ENCODE assay signal across 18 cellular contexts in genomic region chr6:143559101-143559500, GRCh38. TPM values are rescaled to one million over a fixed set of nuclear protein-coding genes. Genes with fewer than 3 reads are reported as not detected.
DNase-seq lines count a peak whose midpoint lies in the region; ATAC-seq and TF ChIP-seq lines count a peak whose summit lies in the region.
"Had no signal": no experiment of that assay in that cellular context is flagged by ENCODE, and none has a peak within 500 bp of the region (broad histone marks: within the 10 kb centered on the region; RNA-seq: fewer than 3 reads in every experiment).

No MANE protein-coding gene starts in this region.

- BruUV-seq in A673 (replicated peaks; lab: Mats Ljungman, UMichigan) = no TSS peak

- H3K9me3 ChIP-seq in A673 (ENCODE audit: low read depth, low read length, poor library complexity, severe bottlenecking) (no peaks in the 10 kb centered on the region), GM23248 (ENCODE audit: low read depth) (no peaks in the 10 kb centered on the region)
- H3K9me3 ChIP-seq: BE2C, Caco-2 had no signal

- no peak for ATAC-seq in stimulated activated effector memory CD8-positive, alpha-beta T cell treated with anti-CD3 and anti-CD28 coated beads, Interleukin-12 subunit alpha, Interleukin-12 subunit beta, amount 100 ng/mL, for 72 hours
- ATAC-seq: HCT116 had no signal

- no peak overlapping the region for H3K4me3 ChIP-seq in A673 (ENCODE audit: low read depth, low read length, poor library complexity, severe bottlenecking)
- H3K4me3 ChIP-seq in GM23248 = no peak overlapping the region

- no peaks in the 10 kb centered on the region for H3K9me3 Mint-ChIP-seq in stimulated activated effector memory CD8-positive, alpha-beta T cell treated with anti-CD3 and anti-CD28 coated beads, Interleukin-12 subunit alpha, Interleukin-12 subunit beta, amount 100 ng/mL, for 72 hours
- H3K9me3 Mint-ChIP-seq: HFFc6, IgD-negative memory B cell had no signal

- no peak for TF ChIP-seq CTCF in A673 (conservative IDR thresholded peaks at IDR 0.05; ENCODE audit: low read depth, low read length)

- H4K20me1 ChIP-seq in GM23248 (ENCODE audit: insufficient read depth) = no peaks in the 10 kb centered on the region

- H3K9ac ChIP-seq in GM23248 = no peak overlapping the region

- 75 to 77% methylated on average over 3 of the region's 3 CpGs for WGBS in GM23248 (ENCODE audit: low coverage in 1 of 2, low lambda C conversion rate in 2 of 2, missing lambda C conversion rate in 2 of 2), 2 experiments

- H3F3A ChIP-seq in GM23248 (ENCODE audit: insufficient read depth) = peaks cover 18% of the 10 kb centered on the region

- intact Hi-C loops in A673 (cut with micrococcal nuclease; ENCODE audit: unreplicated experiment) = no loop called here

- peaks cover 65% of the 10 kb centered on the region for H3K4me1 Mint-ChIP-seq in stimulated activated effector memory CD8-positive, alpha-beta T cell treated with anti-CD3 and anti-CD28 coated beads, Interleukin-12 subunit alpha, Interleukin-12 subunit beta, amount 100 ng/mL, for 72 hours

- H3K4me1 ChIP-seq in A673 (ENCODE audit: insufficient read depth, low read length, poor library complexity, severe bottlenecking) (peaks cover 4% of the 10 kb centered on the region), GM23248 (ENCODE audit: insufficient read depth) (peaks cover 24% of the 10 kb centered on the region)
- H3K4me1 ChIP-seq: BE2C had no signal

- H3K36me3 Mint-ChIP-seq in stimulated activated effector memory CD8-positive, alpha-beta T cell treated with anti-CD3 and anti-CD28 coated beads, Interleukin-12 subunit alpha, Interleukin-12 subunit beta, amount 100 ng/mL, for 72 hours = no peaks in the 10 kb centered on the region

- H3K36me3 ChIP-seq in A673 (ENCODE audit: insufficient read depth, low read length, poor library complexity, severe bottlenecking) (no peaks in the 10 kb centered on the region), GM23248 (ENCODE audit: low read depth) (no peaks in the 10 kb centered on the region)
- H3K36me3 ChIP-seq: BE2C had no signal

- H3K4me2 ChIP-seq in GM23248 (ENCODE audit: unreplicated experiment) = no peak overlapping the region

- H3K27ac Mint-ChIP-seq in stimulated activated effector memory CD8-positive, alpha-beta T cell treated with anti-CD3 and anti-CD28 coated beads, Interleukin-12 subunit alpha, Interleukin-12 subunit beta, amount 100 ng/mL, for 72 hours = peak overlapping the region; percentile 56
- H3K27ac Mint-ChIP-seq: HFFc6, IgD-negative memory B cell had no signal

- CTCF ChIA-PET in A673 (lab: Charles Lee) = no interaction called here

- no peak overlapping the region for H3K4me3 Mint-ChIP-seq in stimulated activated effector memory CD8-positive, alpha-beta T cell treated with anti-CD3 and anti-CD28 coated beads, Interleukin-12 subunit alpha, Interleukin-12 subunit beta, amount 100 ng/mL, for 72 hours
- H3K4me3 Mint-ChIP-seq: HFFc6, IgD-negative memory B cell had no signal

- in situ Hi-C loops in GM23248 (cut with MboI) = no loop called here

- H3K27me3 ChIP-seq in A673 (replicated peaks; ENCODE audit: insufficient read depth, low read depth, low read length, poor library complexity) = no peaks in the 10 kb centered on the region
- H3K27me3 ChIP-seq in GM23248 (replicated peaks; ENCODE audit: insufficient read depth) = no peaks in the 10 kb centered on the region
- H3K27me3 ChIP-seq: BE2C had no signal

- no peak overlapping the region for H2AFZ ChIP-seq in GM23248

- H3K27ac ChIP-seq in A673 (ENCODE audit: low read depth, low read length, poor library complexity, severe bottlenecking) = no peak overlapping the region
- no peak overlapping the region for H3K27ac ChIP-seq in GM23248

- no peaks in the 10 kb centered on the region for H3K79me2 ChIP-seq in GM23248 (ENCODE audit: insufficient read depth)

- no peaks in the 10 kb centered on the region for H3K9me2 ChIP-seq in GM23248 (ENCODE audit: insufficient read depth)

- POLR2A ChIA-PET in A673 (lab: Charles Lee; ENCODE audit: low non-redundant PET) = no interaction called here

- DNase-seq in A673 (ENCODE audit: low spot score) (peak; percentile 8), EH (ENCODE audit: low read depth) (peak; percentile 57), fibroblast of gingiva (ENCODE audit: low read depth) (peak; percentile 27), GM23248 (no peak), NCI-H510A (lab: John Stamatoyannopoulos, UW) (no peak)
- DNase-seq in stimulated activated effector memory CD8-positive, alpha-beta T cell treated with anti-CD3 and anti-CD28 coated beads, Interleukin-12 subunit alpha, Interleukin-12 subunit beta, amount 100 ng/mL, for 72 hours (ENCODE audit: low spot score in 2 of 2) = no peak
- DNase-seq in effector CD8-positive, alpha-beta T cell (lab: John Stamatoyannopoulos, UW) = no peak
- DNase-seq: 8988T; BE2C; C1 segment of cervical spinal cord; Caco-2; CD4-positive, CD25-positive, alpha-beta regulatory T cell; GOT3; H7; HFFc6; KBM-7 had no signal

RNA-seq across cellular contexts. Expression of gene FUCA2, which starts 47.6 kb away (rescaled TPM):
- 11.4 and 15.3 TPM in 2 replicates for total RNA-seq in A673 (2021)
- 57.2 and 63.0 TPM in 2 replicates for total RNA-seq in GM23248 (2014; rRNA removed; shearing (Covaris generic))
- 108 and 111 TPM in 2 replicates for polyA plus RNA-seq in GM23248 (2016; fragmentation: Nextera tagmentation; extraction: Ambion mirVana)

Comparison
In these comparisons a context has a peak if more than half of its experiments do, and no peak if none do; other contexts are left out.
1. DNase-seq: peak in A673 (single experiment), EH (single experiment) and fibroblast of gingiva (single experiment); none in stimulated activated effector memory CD8-positive, alpha-beta T cell treated with anti-CD3 and anti-CD28 coated beads, Interleukin-12 subunit alpha, Interleukin-12 subunit beta, amount 100 ng/mL, for 72 hours (0 of 2), GM23248 (single experiment), effector CD8-positive, alpha-beta T cell (single experiment) and NCI-H510A (single experiment).